In the genomic region with DNA sequence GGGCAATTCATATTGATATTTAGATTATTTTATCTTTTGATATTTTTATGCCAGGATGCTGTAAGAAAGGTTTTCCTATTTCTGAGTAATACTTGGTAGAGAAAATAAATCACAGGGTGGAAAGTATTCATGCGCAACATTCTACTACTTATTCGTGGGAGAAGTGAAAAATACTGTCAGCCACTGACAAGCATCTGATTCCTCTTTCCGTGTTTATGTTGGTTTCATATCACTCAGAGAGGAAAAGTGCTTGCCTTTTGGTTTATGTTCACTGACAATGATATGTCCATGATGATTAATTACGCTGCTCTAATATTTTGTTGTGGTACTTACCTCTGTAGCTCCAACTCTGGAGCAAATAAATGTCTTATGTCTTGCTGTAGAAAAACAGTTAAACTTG, we compare ENCODE assay signal across 28 cellular contexts.
"Had no signal": no experiment of that assay in that cellular context is flagged by ENCODE, and none has a peak within 500 bp of the region (broad histone marks: within the 10 kb centered on the region; RNA-seq: fewer than 3 reads in every experiment).

No MANE protein-coding gene starts in this region.

- H2AFZ ChIP-seq: hepatocyte had no signal

- H3K4me3 ChIP-seq: breast epithelium, gastroesophageal sphincter, hepatocyte, mucosa of descending colon, right atrium auricular region, smooth muscle cell, stomach, thyroid gland had no signal

- ATAC-seq: activated naive CD8-positive, alpha-beta T cell treated with anti-CD3 and anti-CD28 coated beads, Interleukin-2, amount 50 U/mL, for 24 hours; activated T-helper 17 cell treated with anti-CD3 and anti-CD28 coated beads, Interleukin-2, amount 50 U/mL, for 72 hours; gastroesophageal sphincter; left ventricle myocardium superior; mucosa of descending colon; natural killer cell treated with Interleukin-12 subunit alpha and Interleukin-12 subunit beta and Interleukin-15 and Interleukin-18, amount 100 ng/mL, for 72 hours; stimulated activated memory B cell treated with anti-CD40 and anti-IgM and Interleukin-4, amounts not matched to agents 10 μg/mL and 1 μg/mL and 100 μg/mL, for 72 hours had no signal

- H3K36me3 ChIP-seq: breast epithelium, gastroesophageal sphincter, right atrium auricular region, stomach, thyroid gland had no signal

- H3K4me2 ChIP-seq: hepatocyte, smooth muscle cell had no signal

- H3K9me3 ChIP-seq: gastroesophageal sphincter, mucosa of descending colon, right atrium auricular region, thyroid gland had no signal

- H3K27me3 ChIP-seq: breast epithelium, gastroesophageal sphincter, hepatocyte, right atrium auricular region, stomach, thyroid gland had no signal

- DNase-seq: activated CD4-positive, alpha-beta memory T cell treated with anti-CD3 and anti-CD28 coated beads for 36 hours; activated CD4-positive, alpha-beta T cell treated with anti-CD3 and anti-CD28 coated beads, Interleukin-2, amount 10 ng/mL, durations not matched to agents 24 days and 14 days; activated CD4-positive, CD25-positive, alpha-beta regulatory T cell treated with anti-CD3 and anti-CD28 coated beads, Interleukin-2, amount 50 U/mL, for 72 hours; activated CD8-positive, alpha-beta memory T cell treated with anti-CD3 and anti-CD28 coated beads, Interleukin-2, amount 50 U/mL, for 48 hours; activated gamma-delta T cell treated with Interleukin-2 at 50 U/mL for 16 hours; activated naive CD4-positive, alpha-beta T cell treated with anti-CD3 and anti-CD28 coated beads, Interleukin-2, amount 50 U/mL, for 16 hours; activated naive CD8-positive, alpha-beta T cell treated with anti-CD3 and anti-CD28 coated beads, Interleukin-2, amount 50 U/mL, for 24 hours; activated T-cell treated with anti-CD3 and anti-CD28 coated beads, Interleukin-2, amount 50 U/mL, for 24 hours; amygdala; central memory CD4-positive, alpha-beta T cell; islet precursor cell; left ventricle myocardium superior; mucosa of descending colon; stimulated activated CD4-positive, alpha-beta T cell treated with anti-CD3 and anti-CD28 coated beads, Interleukin-1b, Interleukin-23, amount 100 ng/mL, for 48 hours; stimulated activated CD4-positive, alpha-beta T cell treated with anti-CD3 and anti-CD28 coated beads, Interleukin-4, amount 100 ng/mL, for 4 hours; stimulated activated CD8-positive, alpha-beta memory T cell treated with anti-CD3 and anti-CD28 coated beads, Interleukin-4, amount 100 ng/mL, for 48 hours; stomach; T1000; thyroid gland had no signal

- H3K79me2 ChIP-seq: hepatocyte had no signal

- H3K4me1 ChIP-seq: breast epithelium, gastroesophageal sphincter, right atrium auricular region, stomach, thyroid gland had no signal

- H3K27ac ChIP-seq: breast epithelium, gastroesophageal sphincter, hepatocyte, right atrium auricular region, stomach, thyroid gland had no signal

- FAIRE-seq: endothelial cell of umbilical vein had no signal
